Comparison of ENCODE assay signal across 1 cellular context in genomic region chr17:27960183-27960589, GRCh38.
TF ChIP-seq lines count a peak whose summit lies in the region.

No MANE protein-coding gene starts in this region.

TF ChIP-seq in HEK293, 187 proteins besides CTCF, POLR2A, EP300 and RAD21 (continued from another document):
- peak; percentile 57; the same call in 1 of the 2 replicates for TF ChIP-seq TSHZ1 (tag by site-specific recombination; IDR thresholded peaks at IDR 0.05; ENCODE audit: borderline replicate concordance)
- TF ChIP-seq ZNF37A (tag by site-specific recombination; IDR thresholded peaks at IDR 0.05) = no peak
- TF ChIP-seq ZNF571 (tag by site-specific recombination; IDR thresholded peaks at IDR 0.05) = no peak
- TF ChIP-seq KLF9 (tag by site-specific recombination; IDR thresholded peaks at IDR 0.05; ENCODE audit: low read depth) = no peak
- peak; percentile 51; the same call in 1 of the 2 replicates for TF ChIP-seq ZNF629 (tag by site-specific recombination; IDR thresholded peaks at IDR 0.05)
- no peak for TF ChIP-seq ZSCAN5A (tag by site-specific recombination; IDR thresholded peaks at IDR 0.05)
- no peak for TF ChIP-seq HIC1 (tag by site-specific recombination; IDR thresholded peaks at IDR 0.05)
- TF ChIP-seq ZNF169 (tag by site-specific recombination; IDR thresholded peaks at IDR 0.05) = no peak
- no peak for TF ChIP-seq BCL6B (tag by site-specific recombination; IDR thresholded peaks at IDR 0.05)
- TF ChIP-seq KLF17 (tag by site-specific recombination; IDR thresholded peaks at IDR 0.05) = no peak
- no peak for TF ChIP-seq ZNF398 (tag by site-specific recombination; IDR thresholded peaks at IDR 0.05)
- no peak for TF ChIP-seq ZNF132 (tag by site-specific recombination; IDR thresholded peaks at IDR 0.05; ENCODE audit: borderline replicate concordance)
- no peak; the same call in 1 of the 2 replicates for TF ChIP-seq SP2 (tag by site-specific recombination; IDR thresholded peaks at IDR 0.05)
- TF ChIP-seq ZEB2 (tag by site-specific recombination; IDR thresholded peaks at IDR 0.05) = no peak
- no peak for TF ChIP-seq GLIS1 (tag by site-specific recombination; IDR thresholded peaks at IDR 0.05)
- TF ChIP-seq ZFP41 (tag by site-specific recombination; IDR thresholded peaks at IDR 0.05; ENCODE audit: borderline replicate concordance) = no peak
- TF ChIP-seq ZNF239 (tag by site-specific recombination; IDR thresholded peaks at IDR 0.05) = no peak
- no peak for TF ChIP-seq ZNF214 (tag by site-specific recombination; IDR thresholded peaks at IDR 0.05; ENCODE audit: borderline replicate concordance)
- no peak for TF ChIP-seq KLF7 (tag by site-specific recombination; IDR thresholded peaks at IDR 0.05; ENCODE audit: borderline replicate concordance)
- peak; percentile 39; the same call in 1 of the 2 replicates for TF ChIP-seq KLF10 (tag by site-specific recombination; IDR thresholded peaks at IDR 0.05)
- no peak for TF ChIP-seq ZNF146 (tag by site-specific recombination; IDR thresholded peaks at IDR 0.05)
- TF ChIP-seq ZBTB49 (tag by site-specific recombination; IDR thresholded peaks at IDR 0.05; ENCODE audit: low read depth) = no peak
- no peak for TF ChIP-seq ZFP37 (tag by site-specific recombination; IDR thresholded peaks at IDR 0.05)
- TF ChIP-seq ZNF654 (tag by site-specific recombination; IDR thresholded peaks at IDR 0.05; ENCODE audit: low read depth) = peak; percentile 6; the same call in 1 of the 2 replicates
- TF ChIP-seq ZNF223 (tag by site-specific recombination; IDR thresholded peaks at IDR 0.05) = no peak
- TF ChIP-seq ZNF837 (tag by site-specific recombination; IDR thresholded peaks at IDR 0.05) = no peak
- TF ChIP-seq ZNF175 (tag by site-specific recombination; IDR thresholded peaks at IDR 0.05) = no peak
- no peak for TF ChIP-seq ZBTB20 (tag by site-specific recombination; IDR thresholded peaks at IDR 0.05)
- TF ChIP-seq REST (tag by site-specific recombination; IDR thresholded peaks at IDR 0.05) = no peak
- TF ChIP-seq FEZF1 (tag by site-specific recombination; IDR thresholded peaks at IDR 0.05) = peak; percentile 21; the same call in 1 of the 2 replicates
- no peak for TF ChIP-seq ZNF501 (tag by site-specific recombination; IDR thresholded peaks at IDR 0.05)
- TF ChIP-seq GLIS2 (tag by site-specific recombination; IDR thresholded peaks at IDR 0.05) = no peak
- TF ChIP-seq PRDM6 (tag by site-specific recombination; IDR thresholded peaks at IDR 0.05) = peak; percentile 48
- no peak for TF ChIP-seq ZNF16 (tag by site-specific recombination; IDR thresholded peaks at IDR 0.05; ENCODE audit: low read depth)
- no peak for TF ChIP-seq ZNF76 (tag by site-specific recombination; IDR thresholded peaks at IDR 0.05; ENCODE audit: borderline replicate concordance, low read depth)
- TF ChIP-seq ZNF747 (tag by site-specific recombination; IDR thresholded peaks at IDR 0.05) = no peak
- no peak for TF ChIP-seq ZNF2 (tag by site-specific recombination; IDR thresholded peaks at IDR 0.05)
- no peak; the same call in 1 of the 2 replicates for TF ChIP-seq TCF7L2 (IDR thresholded peaks at IDR 0.05; ENCODE audit: borderline replicate concordance, low read depth, low read length)
- no peak for TF ChIP-seq ZNF670 (tag by site-specific recombination; IDR thresholded peaks at IDR 0.05; ENCODE audit: low read depth)
- peak; percentile 51; the same call in 1 of the 2 replicates for TF ChIP-seq IKZF3 (tag by site-specific recombination; IDR thresholded peaks at IDR 0.05)
